In genomic region chr3:56980798-56981390, GRCh38 we compare ENCODE assay signal across 8 cellular contexts.
DNase-seq lines count a peak whose midpoint lies in the region; ATAC-seq and TF ChIP-seq lines count a peak whose summit lies in the region.

No MANE protein-coding gene starts in this region.

- intact Hi-C loops in gastrocnemius medialis (cut with DNase I; ENCODE audit: low total_unique reads) = no loop called here

- in situ Hi-C loops in gastrocnemius medialis (cut with MboI; ENCODE audit: low sequenced_read_pairs in 4 of 4) = loop anchor here in 3 of 4 donors (5.0 to 25.0 kb wide), 3 partner anchors 169 to 279 kb away; partner anchors contain the start of gene ARHGEF3 (in 2 of the 3)

- ATAC-seq in gastrocnemius medialis (peak; percentile 60 to 65), GM21381 (IDR thresholded peaks at IDR 0.05; ENCODE audit: unreplicated experiment) (no peak), HG03045 (IDR thresholded peaks at IDR 0.05; ENCODE audit: unreplicated experiment) (no peak)

- H3K9me3 ChIP-seq in gastrocnemius medialis = no peaks in the 10 kb centered on the region

- no peak overlapping the region for H3K4me3 ChIP-seq in gastrocnemius medialis

- H3K27ac ChIP-seq in gastrocnemius medialis = no peak overlapping the region

- peak; percentile 82 for DNase-seq in H4 (ENCODE audit: low spot score)
- DNase-seq in SW480 (ENCODE audit: low spot score) = peak; percentile 36
- DNase-seq in epidermal melanocyte (ENCODE audit: insufficient read length, low spot score) = peak; percentile 39
- DNase-seq in gastrocnemius medialis = peak in 1 of 2 donors; percentile 21
- DNase-seq in SK-N-DZ (ENCODE audit: low spot score) = no peak
- DNase-seq in hippocampal formation (lab: John Stamatoyannopoulos, UW) = no peak

- no peaks in the 10 kb centered on the region for H3K27me3 ChIP-seq in gastrocnemius medialis

- H3K36me3 ChIP-seq in gastrocnemius medialis = no peaks in the 10 kb centered on the region

- no peak for TF ChIP-seq POLR2A in gastrocnemius medialis (IDR thresholded peaks at IDR 0.05)

- no peak for TF ChIP-seq CTCF in gastrocnemius medialis (IDR thresholded peaks at IDR 0.05 in 4 of 5, conservative IDR thresholded peaks at IDR 0.05 in 1 of 5)

- no peaks in the 10 kb centered on the region for H3K4me1 ChIP-seq in gastrocnemius medialis

Comparison
In these comparisons a context has a peak if more than half of its experiments do, and no peak if none do; other contexts are left out.
1. DNase-seq: peak in H4 (single experiment), SW480 (single experiment) and epidermal melanocyte (single experiment); none in SK-N-DZ (single experiment) and hippocampal formation (0 of 2).
2. ATAC-seq: peak in gastrocnemius medialis (2 of 2); none in GM21381 (single experiment) and HG03045 (single experiment).